ENCODE assay signal across 15 cellular contexts in genomic region chr14:68479247-68479646, GRCh38.
DNase-seq lines count a peak whose midpoint lies in the region; ATAC-seq and TF ChIP-seq lines count a peak whose summit lies in the region.
"Had no signal": no experiment of that assay in that cellular context is flagged by ENCODE, and none has a peak within 500 bp of the region (broad histone marks: within the 10 kb centered on the region; RNA-seq: fewer than 3 reads in every experiment).

No MANE protein-coding gene starts in this region.

- no peaks in the 10 kb centered on the region for H4K20me1 ChIP-seq in smooth muscle cell (ENCODE audit: low read depth)

- H3K36me3 ChIP-seq in smooth muscle cell (ENCODE audit: low read depth): no peaks in the 10 kb centered on the region
- H3K36me3 ChIP-seq in HAP-1 (replicated peaks): no peaks in the 10 kb centered on the region
- H3K36me3 ChIP-seq: ascending aorta had no signal

- WGBS in smooth muscle cell (ENCODE audit: low lambda C conversion rate): 64% methylated on average over 3 of the region's 3 CpGs

- no peaks in the 10 kb centered on the region for H3K9me3 ChIP-seq in smooth muscle cell (replicated peaks; ENCODE audit: low read depth)
- no peaks in the 10 kb centered on the region for H3K9me3 ChIP-seq in HAP-1
- H3K9me3 ChIP-seq: ascending aorta had no signal

- H3F3A ChIP-seq in smooth muscle cell (ENCODE audit: low read depth): no peaks in the 10 kb centered on the region

- H3K4me1 ChIP-seq in smooth muscle cell (ENCODE audit: low read depth) (peaks cover 35% of the 10 kb centered on the region), HAP-1 (peaks cover 12% of the 10 kb centered on the region)
- H3K4me1 ChIP-seq: ascending aorta had no signal

- H3K4me2 ChIP-seq in smooth muscle cell: no peak overlapping the region

- in situ Hi-C loops in HAP-1 (cut with MboI; ENCODE audit: low sequenced_read_pairs): no loop called here

- peak; percentile 62 for DNase-seq in EH (ENCODE audit: low read depth)
- DNase-seq in amniotic epithelial cell (ENCODE audit: low read depth): peak; percentile 88
- peak; percentile 58 for DNase-seq in kidney tubule cell (ENCODE audit: low spot score)
- DNase-seq in smooth muscle cell (lab: John Stamatoyannopoulos, UW; ENCODE audit: unreplicated experiment): no peak
- no peak for DNase-seq in HAP-1 (ENCODE audit: low spot score in 2 of 2)
- DNase-seq: activated CD4-positive, alpha-beta memory T cell treated with anti-CD3 and anti-CD28 coated beads, Interleukin-2, amount 10 ng/mL, durations not matched to agents 7 days and 5 days; activated naive CD4-positive, alpha-beta T cell treated with anti-CD3 and anti-CD28 coated beads for 36 hours; hippocampal formation; kidney; NCI-H1694; NCI-H82; substantia nigra had no signal

- no peak overlapping the region for H3K9ac ChIP-seq in smooth muscle cell (ENCODE audit: low read depth)

- no peak overlapping the region for H3K4me3 ChIP-seq in smooth muscle cell
- no peak overlapping the region for H3K4me3 ChIP-seq in HAP-1
- H3K4me3 ChIP-seq: ascending aorta had no signal

- TF ChIP-seq CTCF in smooth muscle cell (IDR thresholded peaks at IDR 0.05; ENCODE audit: borderline replicate concordance, insufficient read depth, poor library complexity, severe bottlenecking): no peak

- ATAC-seq in HG03565 (IDR thresholded peaks at IDR 0.05; ENCODE audit: unreplicated experiment): no peak
- no peak for ATAC-seq in HG02798 (IDR thresholded peaks at IDR 0.05; ENCODE audit: poor library complexity, unreplicated experiment)

- H3K27me3 ChIP-seq in smooth muscle cell (ENCODE audit: low read depth) (no peaks in the 10 kb centered on the region), HAP-1 (ENCODE audit: low read depth) (no peaks in the 10 kb centered on the region)
- H3K27me3 ChIP-seq: ascending aorta had no signal

- no peak overlapping the region for H2AFZ ChIP-seq in smooth muscle cell (ENCODE audit: low read depth)

- peak overlapping the region; percentile 0 for H3K27ac ChIP-seq in smooth muscle cell (ENCODE audit: low read depth)
- H3K27ac ChIP-seq: ascending aorta had no signal

- H3K79me2 ChIP-seq in smooth muscle cell (ENCODE audit: low read depth): no peaks in the 10 kb centered on the region

Comparison
In these comparisons a context has a peak if more than half of its experiments do, and no peak if none do; other contexts are left out.
1. DNase-seq: peak in EH (single experiment), amniotic epithelial cell (single experiment) and kidney tubule cell (single experiment); none in smooth muscle cell (single experiment) and HAP-1 (0 of 2).